Comparison of ENCODE assay signal across 8 cellular contexts in the genomic region with DNA sequence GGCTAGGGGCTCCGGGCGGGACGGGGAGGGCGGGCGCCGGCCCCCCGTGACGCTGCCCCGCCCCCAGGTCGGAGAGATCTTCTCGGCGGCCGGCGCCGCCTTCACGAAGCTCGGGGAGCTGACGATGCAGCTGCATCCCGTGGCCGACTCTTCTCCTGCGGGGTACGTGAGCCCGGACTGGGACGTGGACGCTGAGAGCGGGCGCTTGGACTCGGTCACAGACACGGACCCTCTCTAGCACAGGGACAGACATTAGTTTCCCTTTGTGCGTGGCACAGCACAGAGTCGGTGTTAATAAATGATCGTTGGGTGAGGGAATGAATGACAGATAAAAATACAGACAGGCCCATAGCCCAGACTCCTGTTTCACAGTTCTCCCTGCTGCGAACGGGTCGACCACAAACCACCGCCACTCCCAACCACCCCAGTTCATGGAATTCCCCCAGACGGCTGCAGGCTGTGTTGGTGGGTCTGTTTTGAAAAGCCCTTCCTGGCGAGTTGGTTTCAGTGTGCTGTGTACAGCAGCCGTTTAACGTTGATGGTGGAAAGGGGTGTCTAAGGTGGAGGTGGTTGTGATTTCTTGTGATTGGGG. TPM values are rescaled to one million over a fixed set of nuclear protein-coding genes. Genes with fewer than 3 reads are reported as not detected.
A peak's percentile ranks its signal among the peaks of the same experiment; 100 is the strongest.
DNase-seq lines count a peak whose midpoint lies in the region; ATAC-seq and TF ChIP-seq lines count a peak whose summit lies in the region.

No MANE protein-coding gene starts in this region.

- H3K27ac ChIP-seq in BLaER1 = peak overlapping the region; percentile 100
- H3K27ac ChIP-seq in HUES64 (ENCODE audit: low read depth, low read length) = peak overlapping the region; percentile 78
- peak overlapping the region; percentile 91 for H3K27ac ChIP-seq in neural cell (ENCODE audit: low read length)
- peak overlapping the region; percentile 97 to 98 for H3K27ac ChIP-seq in thoracic aorta

- DNase-seq in activated CD4-positive, alpha-beta T cell treated with anti-CD3 and anti-CD28 coated beads, Interleukin-2, amount 50 U/mL, for 48 hours = peak; percentile 81 to 85
- DNase-seq in effector memory CD8-positive, alpha-beta T cell = peak; percentile 77 to 80 (median 79)
- DNase-seq in thoracic aorta (ENCODE audit: low spot score) (no peak), DMS114 treated with DMSO at 0.1 percent for 48 hours (lab: John Stamatoyannopoulos, UW; ENCODE audit: unreplicated experiment) (no peak)

- H3K27ac Mint-ChIP-seq in effector memory CD8-positive, alpha-beta T cell = peak overlapping the region; percentile 97 to 100

- H3K9me3 Mint-ChIP-seq in effector memory CD8-positive, alpha-beta T cell = no peaks in the 10 kb centered on the region

- H3K36me3 Mint-ChIP-seq in effector memory CD8-positive, alpha-beta T cell (ENCODE audit: insufficient read depth) = peaks cover 61% of the 10 kb centered on the region

- TF ChIP-seq EP300 in neural cell (conservative IDR thresholded peaks at IDR 0.05; ENCODE audit: poor library complexity, severe bottlenecking) = no peak

- H3K4me1 ChIP-seq in BLaER1 = peaks cover 75% of the 10 kb centered on the region
- peaks cover 8% of the 10 kb centered on the region for H3K4me1 ChIP-seq in HUES64 (ENCODE audit: insufficient read depth, low read length)
- H3K4me1 ChIP-seq in thoracic aorta (ENCODE audit: control insufficient read depth in 1 of 2, low read depth in 2 of 2) = peaks cover 31 to 66% of the 10 kb centered on the region in 2 donors

- H3K27me3 Mint-ChIP-seq in effector memory CD8-positive, alpha-beta T cell = no peaks in the 10 kb centered on the region

- TF ChIP-seq CTCF in neural cell (IDR thresholded peaks at IDR 0.05; ENCODE audit: poor library complexity, severe bottlenecking) = no peak
- TF ChIP-seq CTCF in thoracic aorta (IDR thresholded peaks at IDR 0.05) = no peak

- ATAC-seq in GM19455 (IDR thresholded peaks at IDR 0.05; ENCODE audit: unreplicated experiment) (peak; percentile 22), thoracic aorta (ENCODE audit: insufficient number of reproducible peaks, low FRiP score, low read depth) (no peak)
- peak; percentile 59 for ATAC-seq in effector memory CD8-positive, alpha-beta T cell (replicated peaks)

- no peaks in the 10 kb centered on the region for H3K27me3 ChIP-seq in BLaER1
- peaks cover under 1% of the 10 kb centered on the region; the same call in 1 of the 2 replicates for H3K27me3 ChIP-seq in HUES64 (ENCODE audit: insufficient read depth, low read length)
- no peaks in the 10 kb centered on the region for H3K27me3 ChIP-seq in neural cell (ENCODE audit: insufficient read depth, low read depth, low read length)
- H3K27me3 ChIP-seq in thoracic aorta (replicated peaks; ENCODE audit: insufficient read depth) = no peaks in the 10 kb centered on the region

- H3K4me1 Mint-ChIP-seq in effector memory CD8-positive, alpha-beta T cell (ENCODE audit: low read depth in 2 of 2) = peaks cover 55 to 66% of the 10 kb centered on the region in 2 donors

- no peaks in the 10 kb centered on the region for H3K9me3 ChIP-seq in BLaER1
- H3K9me3 ChIP-seq in HUES64 (ENCODE audit: insufficient read depth, low read depth, low read length) = no peaks in the 10 kb centered on the region
- no peaks in the 10 kb centered on the region for H3K9me3 ChIP-seq in neural cell (ENCODE audit: low read length)
- H3K9me3 ChIP-seq in thoracic aorta = no peaks in the 10 kb centered on the region

- H3K4me3 ChIP-seq in BLaER1 (peak overlapping the region; percentile 95), HUES64 (ENCODE audit: low read length) (peak overlapping the region; percentile 81), neural cell (ENCODE audit: low read length) (peak overlapping the region; percentile 81), thoracic aorta (peak overlapping the region; percentile 89)

- no peak for TF ChIP-seq RAD21 in neural cell (conservative IDR thresholded peaks at IDR 0.05)

- H3K9me2 ChIP-seq in neural cell (ENCODE audit: insufficient read depth, low read length) = no peaks in the 10 kb centered on the region

- H3K79me2 ChIP-seq in neural cell (replicated peaks; ENCODE audit: insufficient read depth, low read length) = peaks cover 28% of the 10 kb centered on the region

- H4K20me1 ChIP-seq in BLaER1 = peaks cover 3% of the 10 kb centered on the region
- H4K20me1 ChIP-seq in neural cell (ENCODE audit: insufficient read depth) = no peaks in the 10 kb centered on the region

- H3K4me3 Mint-ChIP-seq in effector memory CD8-positive, alpha-beta T cell = peak overlapping the region; percentile 86 to 97

- no peaks in the 10 kb centered on the region for H3F3A ChIP-seq in neural cell (ENCODE audit: insufficient read depth, low read length, poor library complexity, severe bottlenecking)

- peak overlapping the region; percentile 67 for H2AFZ ChIP-seq in neural cell (ENCODE audit: low read depth, low read length)

- 7% methylated on average over 39 of the region's 40 CpGs for whole genome bisulfite sequencing in HUES64

- H3K36me3 ChIP-seq in BLaER1 = peaks cover 8% of the 10 kb centered on the region
- H3K36me3 ChIP-seq in HUES64 (ENCODE audit: insufficient read depth, low read length) = peaks cover 10% of the 10 kb centered on the region; the same call in 1 of the 2 replicates
- H3K36me3 ChIP-seq in neural cell (ENCODE audit: insufficient read depth, low read length) = no peaks in the 10 kb centered on the region
- H3K36me3 ChIP-seq in thoracic aorta = no peaks in the 10 kb centered on the region

- H3K9ac ChIP-seq in BLaER1 (peak overlapping the region; percentile 99), HUES64 (ENCODE audit: low read depth, low read length) (peak overlapping the region; percentile 77), neural cell (ENCODE audit: low read length) (peak overlapping the region; percentile 97)

- H3K4me2 ChIP-seq in BLaER1 (peak overlapping the region; percentile 92), neural cell (ENCODE audit: low read length) (peak overlapping the region; percentile 77)

TF ChIP-seq in neural cell, 6 proteins besides CTCF, POLR2A, EP300 and RAD21:
- no peak for TF ChIP-seq SMC3 (conservative IDR thresholded peaks at IDR 0.05; ENCODE audit: poor library complexity)
- no peak for TF ChIP-seq TAF1 (IDR thresholded peaks at IDR 0.05; ENCODE audit: low read depth)
- TF ChIP-seq, protein P1, sequence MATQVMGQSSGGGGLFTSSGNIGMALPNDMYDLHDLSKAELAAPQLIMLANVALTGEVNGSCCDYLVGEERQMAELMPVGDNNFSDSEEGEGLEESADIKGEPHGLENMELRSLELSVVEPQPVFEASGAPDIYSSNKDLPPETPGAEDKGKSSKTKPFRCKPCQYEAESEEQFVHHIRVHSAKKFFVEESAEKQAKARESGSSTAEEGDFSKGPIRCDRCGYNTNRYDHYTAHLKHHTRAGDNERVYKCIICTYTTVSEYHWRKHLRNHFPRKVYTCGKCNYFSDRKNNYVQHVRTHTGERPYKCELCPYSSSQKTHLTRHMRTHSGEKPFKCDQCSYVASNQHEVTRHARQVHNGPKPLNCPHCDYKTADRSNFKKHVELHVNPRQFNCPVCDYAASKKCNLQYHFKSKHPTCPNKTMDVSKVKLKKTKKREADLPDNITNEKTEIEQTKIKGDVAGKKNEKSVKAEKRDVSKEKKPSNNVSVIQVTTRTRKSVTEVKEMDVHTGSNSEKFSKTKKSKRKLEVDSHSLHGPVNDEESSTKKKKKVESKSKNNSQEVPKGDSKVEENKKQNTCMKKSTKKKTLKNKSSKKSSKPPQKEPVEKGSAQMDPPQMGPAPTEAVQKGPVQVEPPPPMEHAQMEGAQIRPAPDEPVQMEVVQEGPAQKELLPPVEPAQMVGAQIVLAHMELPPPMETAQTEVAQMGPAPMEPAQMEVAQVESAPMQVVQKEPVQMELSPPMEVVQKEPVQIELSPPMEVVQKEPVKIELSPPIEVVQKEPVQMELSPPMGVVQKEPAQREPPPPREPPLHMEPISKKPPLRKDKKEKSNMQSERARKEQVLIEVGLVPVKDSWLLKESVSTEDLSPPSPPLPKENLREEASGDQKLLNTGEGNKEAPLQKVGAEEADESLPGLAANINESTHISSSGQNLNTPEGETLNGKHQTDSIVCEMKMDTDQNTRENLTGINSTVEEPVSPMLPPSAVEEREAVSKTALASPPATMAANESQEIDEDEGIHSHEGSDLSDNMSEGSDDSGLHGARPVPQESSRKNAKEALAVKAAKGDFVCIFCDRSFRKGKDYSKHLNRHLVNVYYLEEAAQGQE (IDR thresholded peaks at IDR 0.05; ENCODE audit: borderline replicate concordance) = no peak
- TF ChIP-seq POLR2AphosphoS5 (IDR thresholded peaks at IDR 0.05) = no peak
- TF ChIP-seq MXI1 (conservative IDR thresholded peaks at IDR 0.05; ENCODE audit: poor library complexity, severe bottlenecking) = no peak
- no peak for TF ChIP-seq EZH2 (IDR thresholded peaks at IDR 0.05; ENCODE audit: borderline replicate concordance, insufficient read depth, low read length, poor library complexity, severe bottlenecking)

RNA-seq across cellular contexts. Expression of a gene that starts 2.7 kb away (rescaled TPM):
- polyA plus RNA-seq in HUES64 (2013, experiment 1 of 2) = 132 TPM
- 153 TPM for polyA plus RNA-seq in HUES64 (2013, experiment 2 of 2)
- polyA plus RNA-seq in neural cell = 122 and 136 TPM in 2 replicates
- polyA minus RNA-seq in neural cell = 28.0 and 32.5 TPM in 2 replicates
- 100 to 1,000 TPM in 1 of 2 donors, 10 to 100 TPM in 1; 99.5 to 164 TPM for total RNA-seq in thoracic aorta

RNA-seq across cellular contexts. Expression of a gene that starts 7.8 kb away (rescaled TPM):
- polyA plus RNA-seq in HUES64 (2013, experiment 1 of 2) = 2.0 TPM
- polyA plus RNA-seq in HUES64 (2013, experiment 2 of 2) = 2.3 TPM
- polyA plus RNA-seq in neural cell = not detected in 2 replicates
- not detected in 2 replicates for polyA minus RNA-seq in neural cell
- 1 to 10 TPM in 1 of 2 donors, under 1 TPM in 1; 0.95 to 5.7 TPM for total RNA-seq in thoracic aorta

RNA-seq across cellular contexts. Expression of a gene that starts 19.2 kb away (rescaled TPM):
- polyA plus RNA-seq in HUES64 (2013, experiment 1 of 2) = 0.40 TPM
- polyA plus RNA-seq in HUES64 (2013, experiment 2 of 2) = 0.82 TPM
- not detected in 2 replicates for polyA plus RNA-seq in neural cell
- not detected in 2 replicates for polyA minus RNA-seq in neural cell
- total RNA-seq in thoracic aorta = not detected

RNA-seq across cellular contexts. Expression of a gene that starts 20.7 kb away (rescaled TPM):
- polyA plus RNA-seq in HUES64 (2013, experiment 1 of 2) = 3.4 TPM
- polyA plus RNA-seq in HUES64 (2013, experiment 2 of 2) = 4.9 TPM
- 0.90 TPM in 1 of 2 replicates, not detected in the other for polyA plus RNA-seq in neural cell
- 1.2 and 2.2 TPM in 2 replicates for polyA minus RNA-seq in neural cell
- under 1 TPM in 1 of 2 donors, not detected in 1; 0.56 TPM for total RNA-seq in thoracic aorta

RNA-seq across cellular contexts. Expression of a gene that starts 28.8 kb away (rescaled TPM):
- 1.0 TPM for polyA plus RNA-seq in HUES64 (2013, experiment 1 of 2)
- 0.76 TPM for polyA plus RNA-seq in HUES64 (2013, experiment 2 of 2)
- polyA plus RNA-seq in neural cell = not detected in 2 replicates
- polyA minus RNA-seq in neural cell = not detected in 2 replicates
- total RNA-seq in thoracic aorta = under 1 TPM in 1 of 2 donors, not detected in 1; 0.27 TPM

Comparison
In these comparisons a context has a peak if more than half of its experiments do, and no peak if none do; other contexts are left out.
1. DNase-seq: peak in activated CD4-positive, alpha-beta T cell treated with anti-CD3 and anti-CD28 coated beads, Interleukin-2, amount 50 U/mL, for 48 hours (2 of 2) and effector memory CD8-positive, alpha-beta T cell (3 of 3); none in thoracic aorta (single experiment) and DMS114 treated with DMSO at 0.1 percent for 48 hours (single experiment).
2. Peak in every context shown above with its lines, with median percentiles within 50 percentile points of each other: H3K27ac ChIP-seq, H3K4me3 ChIP-seq and H3K9ac ChIP-seq.